19 cellular contexts compared by ENCODE assay signal in the genomic region with DNA sequence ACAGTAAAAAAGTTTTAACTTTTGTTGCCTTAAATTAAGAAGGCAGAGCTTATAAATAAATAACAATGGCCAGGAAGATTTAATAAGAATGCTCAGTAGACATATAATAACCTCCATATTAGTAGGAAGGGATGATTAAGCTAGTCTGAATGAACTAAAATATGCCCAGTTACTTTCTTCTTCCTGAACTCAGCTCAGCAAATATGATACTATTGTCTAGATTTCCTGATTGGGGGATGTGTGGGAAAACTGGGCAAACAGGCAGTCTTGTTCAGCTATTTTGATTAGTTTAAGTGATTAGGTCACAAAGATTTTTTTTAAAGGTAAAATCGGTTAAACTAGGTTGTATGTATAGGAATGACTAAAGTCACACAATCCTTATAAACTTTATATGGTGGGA.
DNase-seq lines count a peak whose midpoint lies in the region; ATAC-seq and TF ChIP-seq lines count a peak whose summit lies in the region.
"Had no signal": no experiment of that assay in that cellular context is flagged by ENCODE, and none has a peak within 500 bp of the region (broad histone marks: within the 10 kb centered on the region; RNA-seq: fewer than 3 reads in every experiment).

No MANE protein-coding gene starts in this region.

- no peaks in the 10 kb centered on the region for H3K27me3 Mint-ChIP-seq in T-helper 17 cell
- H3K27me3 Mint-ChIP-seq: CD8-positive, alpha-beta memory T cell had no signal

- no peaks in the 10 kb centered on the region for H3K79me2 ChIP-seq in smooth muscle cell (ENCODE audit: low read depth)

- no peak overlapping the region for H3K4me2 ChIP-seq in smooth muscle cell

- no peak overlapping the region for H3K4me3 ChIP-seq in fibroblast of pulmonary artery (replicated peaks; ENCODE audit: low read depth, low read length)
- no peak overlapping the region for H3K4me3 ChIP-seq in smooth muscle cell

- no peaks in the 10 kb centered on the region for H3K27me3 ChIP-seq in smooth muscle cell (ENCODE audit: low read depth)

- H2AFZ ChIP-seq in smooth muscle cell (ENCODE audit: low read depth): no peak overlapping the region

- H3K4me1 Mint-ChIP-seq in T-helper 17 cell: peaks cover 23% of the 10 kb centered on the region

- H3K9me3 ChIP-seq in T-helper 17 cell (ENCODE audit: control insufficient read depth, low read length, poor library complexity, severe bottlenecking) (no peaks in the 10 kb centered on the region), smooth muscle cell (replicated peaks; ENCODE audit: low read depth) (no peaks in the 10 kb centered on the region)

- H3K36me3 ChIP-seq in smooth muscle cell (ENCODE audit: low read depth): no peaks in the 10 kb centered on the region

- peak overlapping the region; percentile 57 for H3K4me3 Mint-ChIP-seq in T-helper 17 cell
- H3K4me3 Mint-ChIP-seq: CD8-positive, alpha-beta memory T cell had no signal

- TF ChIP-seq CTCF in fibroblast of pulmonary artery (IDR thresholded peaks at IDR 0.05; ENCODE audit: low read length, missing control alignments): no peak
- no peak for TF ChIP-seq CTCF in smooth muscle cell (IDR thresholded peaks at IDR 0.05; ENCODE audit: borderline replicate concordance, insufficient read depth, poor library complexity, severe bottlenecking)

- DNase-seq in HT1080 (ENCODE audit: low read depth): peak; percentile 69
- no peak for DNase-seq in T-helper 17 cell
- peak; percentile 61 for DNase-seq in fibroblast of pulmonary artery (ENCODE audit: low read depth)
- no peak for DNase-seq in smooth muscle cell (lab: John Stamatoyannopoulos, UW; ENCODE audit: unreplicated experiment)
- DNase-seq in hepatic stellate cell (ENCODE audit: low spot score): no peak
- no peak for DNase-seq in NCI-H345 (lab: John Stamatoyannopoulos, UW)
- no peak for DNase-seq in stimulated activated CD4-positive, alpha-beta T cell treated with anti-CD3 and anti-CD28 coated beads, Interleukin-4, amount 100 ng/mL, for 24 hours
- DNase-seq: ACHN; C1 segment of cervical spinal cord; CD8-positive, alpha-beta memory T cell; HCEC 1CT; KG1; MV-4-11; NCI-H187; NCI-H2107; NCI-H510A treated with DMSO at 0.1 percent for 48 hours; NCI-H774; SIG-M5 had no signal

- H3K27ac Mint-ChIP-seq in T-helper 17 cell: no peak overlapping the region

- 93% methylated on average over 1 of the region's 1 CpG for WGBS in smooth muscle cell (ENCODE audit: low lambda C conversion rate)

- H4K20me1 ChIP-seq in smooth muscle cell (ENCODE audit: low read depth): no peaks in the 10 kb centered on the region

- H3K4me1 ChIP-seq in smooth muscle cell (ENCODE audit: low read depth): no peaks in the 10 kb centered on the region

- no peaks in the 10 kb centered on the region for H3F3A ChIP-seq in smooth muscle cell (ENCODE audit: low read depth)

- H3K9ac ChIP-seq in smooth muscle cell (ENCODE audit: low read depth): no peak overlapping the region

- peak overlapping the region; percentile 6 for H3K27ac ChIP-seq in smooth muscle cell (ENCODE audit: low read depth)
- H3K27ac ChIP-seq: RWPE1 had no signal

- no peak for ATAC-seq in T-helper 17 cell

- peaks cover 9% of the 10 kb centered on the region for H3K36me3 Mint-ChIP-seq in T-helper 17 cell (ENCODE audit: low read depth)

Comparison
In these comparisons a context has a peak if more than half of its experiments do, and no peak if none do; other contexts are left out.
1. DNase-seq: peak in HT1080 (single experiment) and fibroblast of pulmonary artery (single experiment); none in T-helper 17 cell (0 of 3), smooth muscle cell (single experiment), hepatic stellate cell (single experiment), NCI-H345 (single experiment) and stimulated activated CD4-positive, alpha-beta T cell treated with anti-CD3 and anti-CD28 coated beads, Interleukin-4, amount 100 ng/mL, for 24 hours (single experiment).